In genomic region chr2:128384446-128384845, GRCh38 we compare ENCODE assay signal across 23 cellular contexts.
"Had no signal": no experiment of that assay in that cellular context is flagged by ENCODE, and none has a peak within 500 bp of the region (broad histone marks: within the 10 kb centered on the region; RNA-seq: fewer than 3 reads in every experiment).

No MANE protein-coding gene starts in this region.

- ATAC-seq: activated naive CD4-positive, alpha-beta T cell treated with anti-CD3 and anti-CD28 coated beads, Interleukin-2, amount 50 U/mL, for 72 hours; activated T-cell treated with anti-CD3 and anti-CD28 coated beads, Interleukin-2, amount 50 U/mL, for 4 hours; gastroesophageal sphincter; heart left ventricle; naive thymus-derived CD8-positive, alpha-beta T cell; pancreas; right cardiac atrium; WTC11 had no signal

- H3K4me1 ChIP-seq: colonic mucosa, pancreas had no signal

- H3K36me3 Mint-ChIP-seq: activated naive CD4-positive, alpha-beta T cell treated with anti-CD3 and anti-CD28 coated beads, Interleukin-2, amount 50 U/mL, for 72 hours; mesothelial cell of epicardium; naive thymus-derived CD8-positive, alpha-beta T cell; type B pancreatic cell; WTC11 had no signal

- DNase-seq: activated CD4-positive, alpha-beta T cell treated with anti-CD3 and anti-CD28 coated beads, Interleukin-2, amount 50 U/mL, for 4 hours; activated CD8-positive, alpha-beta memory T cell treated with anti-CD3 and anti-CD28 coated beads, Interleukin-2, amount 50 U/mL, for 48 hours; activated gamma-delta T cell; activated T-cell treated with anti-CD3 and anti-CD28 coated beads, Interleukin-2, amount 50 U/mL, for 4 hours; colonic mucosa; small intestine; stimulated activated CD4-positive, alpha-beta T cell treated with anti-CD3 and anti-CD28 coated beads, Interleukin-15, amount 100 ng/mL, for 24 hours; stimulated activated naive CD4-positive, alpha-beta T cell; T-helper 9 cell had no signal

- H3K9me3 ChIP-seq: colonic mucosa, gastroesophageal sphincter, heart left ventricle, neutrophil, pancreas, thoracic aorta had no signal

- H3K27me3 Mint-ChIP-seq: naive thymus-derived CD8-positive, alpha-beta T cell; type B pancreatic cell had no signal

- H3K9me3 Mint-ChIP-seq: activated naive CD4-positive, alpha-beta T cell treated with anti-CD3 and anti-CD28 coated beads, Interleukin-2, amount 50 U/mL, for 72 hours; activated T-cell treated with anti-CD3 and anti-CD28 coated beads, Interleukin-2, amount 50 U/mL, for 4 hours; central memory CD8-positive, alpha-beta T cell; mesothelial cell of epicardium; naive thymus-derived CD8-positive, alpha-beta T cell; type B pancreatic cell; WTC11 had no signal

- H3K36me3 ChIP-seq: colonic mucosa, gastroesophageal sphincter, heart left ventricle, neutrophil, pancreas, thoracic aorta had no signal

- H3K4me3 ChIP-seq: colonic mucosa, gastroesophageal sphincter, heart left ventricle, lung, pancreas, thoracic aorta had no signal

- H3K27ac Mint-ChIP-seq: activated naive CD4-positive, alpha-beta T cell treated with anti-CD3 and anti-CD28 coated beads, Interleukin-2, amount 50 U/mL, for 72 hours; mesothelial cell of epicardium; naive thymus-derived CD8-positive, alpha-beta T cell; type B pancreatic cell had no signal

- H3K27ac ChIP-seq: colonic mucosa, epithelial cell of prostate, gastroesophageal sphincter, heart left ventricle, neutrophil, pancreas, thoracic aorta had no signal

- H3K4me3 Mint-ChIP-seq: activated T-cell treated with anti-CD3 and anti-CD28 coated beads, Interleukin-2, amount 50 U/mL, for 4 hours; central memory CD8-positive, alpha-beta T cell; mesothelial cell of epicardium; naive thymus-derived CD8-positive, alpha-beta T cell; type B pancreatic cell; WTC11 had no signal

- H3K27me3 ChIP-seq: colonic mucosa, gastroesophageal sphincter, heart left ventricle, neutrophil, pancreas had no signal
